Comparison of ENCODE assay signal across 16 cellular contexts in genomic region chr3:134355416-134355815, GRCh38. TPM values are rescaled to one million over a fixed set of nuclear protein-coding genes. Genes with fewer than 3 reads are reported as not detected.
DNase-seq lines count a peak whose midpoint lies in the region; ATAC-seq, FAIRE-seq and TF ChIP-seq lines count a peak whose summit lies in the region.
"Had no signal": no experiment of that assay in that cellular context is flagged by ENCODE, and none has a peak within 500 bp of the region (broad histone marks: within the 10 kb centered on the region; RNA-seq: fewer than 3 reads in every experiment).

No MANE protein-coding gene starts in this region.

- DNase-seq in D721Med (ENCODE audit: insufficient read length, low spot score) (peak; percentile 25), RWPE2 (ENCODE audit: low spot score) (peak; percentile 15), fibroblast of the aortic adventitia (ENCODE audit: low read depth) (peak; percentile 25), progenitor cell of endocrine pancreas (ENCODE audit: low spot score, unreplicated experiment) (no peak), NCI-H748 (lab: John Stamatoyannopoulos, UW; ENCODE audit: unreplicated experiment) (no peak)
- DNase-seq in activated naive CD4-positive, alpha-beta T cell treated with anti-CD3 and anti-CD28 coated beads, Interleukin-2, amount 50 U/mL, for 72 hours (ENCODE audit: low spot score in 2 of 2): no peak
- DNase-seq: activated naive CD8-positive, alpha-beta T cell treated with anti-CD3 and anti-CD28 coated beads for 36 hours; DMS 273 treated with DMSO at 0.1 percent for 48 hours; GOT3; PC-3; T-helper 1 cell had no signal

- H3K4me1 ChIP-seq in RWPE2 (ENCODE audit: insufficient read depth, poor library complexity, severe bottlenecking): peaks cover 63% of the 10 kb centered on the region

- peak overlapping the region; percentile 96 for H3K27ac ChIP-seq in RWPE2 (ENCODE audit: poor library complexity, severe bottlenecking)

- H3K36me3 Mint-ChIP-seq in progenitor cell of endocrine pancreas (ENCODE audit: insufficient read depth): peaks cover 32% of the 10 kb centered on the region
- H3K36me3 Mint-ChIP-seq in activated naive CD4-positive, alpha-beta T cell treated with anti-CD3 and anti-CD28 coated beads, Interleukin-2, amount 50 U/mL, for 72 hours: no peaks in the 10 kb centered on the region
- H3K36me3 Mint-ChIP-seq: activated naive CD8-positive, alpha-beta T cell treated with anti-CD3 and anti-CD28 coated beads for 36 hours had no signal

- peaks cover 62% of the 10 kb centered on the region for H3K36me3 ChIP-seq in RWPE2 (ENCODE audit: low read depth)

- H3K4me3 ChIP-seq in RWPE2 (ENCODE audit: severe bottlenecking) (no peak overlapping the region), fibroblast of the aortic adventitia (ENCODE audit: low read depth, low read length) (no peak overlapping the region)
- H3K4me3 ChIP-seq: prostate gland had no signal

- no peak overlapping the region for H3K4me3 Mint-ChIP-seq in progenitor cell of endocrine pancreas (ENCODE audit: low read depth)
- H3K4me3 Mint-ChIP-seq: activated naive CD8-positive, alpha-beta T cell treated with anti-CD3 and anti-CD28 coated beads for 36 hours had no signal

- H3K27me3 ChIP-seq in RWPE2 (ENCODE audit: insufficient read depth, poor library complexity, severe bottlenecking): no peaks in the 10 kb centered on the region

- H3K27me3 Mint-ChIP-seq in progenitor cell of endocrine pancreas: no peaks in the 10 kb centered on the region

- H3K9me3 Mint-ChIP-seq in progenitor cell of endocrine pancreas (ENCODE audit: low read depth): no peaks in the 10 kb centered on the region
- no peaks in the 10 kb centered on the region for H3K9me3 Mint-ChIP-seq in activated naive CD4-positive, alpha-beta T cell treated with anti-CD3 and anti-CD28 coated beads, Interleukin-2, amount 50 U/mL, for 72 hours
- H3K9me3 Mint-ChIP-seq: activated naive CD8-positive, alpha-beta T cell treated with anti-CD3 and anti-CD28 coated beads for 36 hours had no signal

- H3K4me1 Mint-ChIP-seq in progenitor cell of endocrine pancreas (ENCODE audit: low read depth): peaks cover 24% of the 10 kb centered on the region
- H3K4me1 Mint-ChIP-seq: activated naive CD8-positive, alpha-beta T cell treated with anti-CD3 and anti-CD28 coated beads for 36 hours had no signal

- no peaks in the 10 kb centered on the region for H3K9me3 ChIP-seq in RWPE2 (ENCODE audit: severe bottlenecking)
- H3K9me3 ChIP-seq: prostate gland had no signal

- no peak for TF ChIP-seq POLR2A in GM18505 (IDR thresholded peaks at IDR 0.05; ENCODE audit: borderline replicate concordance, extremely low read depth, insufficient read depth, insufficient read length)

- FAIRE-seq in D721Med (lab: Jason Lieb, UNC): no peak
- FAIRE-seq: endothelial cell of umbilical vein, HTR-8/SVneo had no signal

- H3K27ac Mint-ChIP-seq in progenitor cell of endocrine pancreas: peak overlapping the region; percentile 68
- no peak overlapping the region for H3K27ac Mint-ChIP-seq in activated naive CD4-positive, alpha-beta T cell treated with anti-CD3 and anti-CD28 coated beads, Interleukin-2, amount 50 U/mL, for 72 hours
- H3K27ac Mint-ChIP-seq: activated naive CD8-positive, alpha-beta T cell treated with anti-CD3 and anti-CD28 coated beads for 36 hours had no signal

- TF ChIP-seq CTCF in D721Med (IDR thresholded peaks at IDR 0.05; ENCODE audit: insufficient read depth, missing control alignments) (no peak), RWPE2 (IDR thresholded peaks at IDR 0.05; ENCODE audit: poor library complexity, severe bottlenecking) (no peak), fibroblast of the aortic adventitia (IDR thresholded peaks at IDR 0.05; ENCODE audit: insufficient read depth, low read length) (no peak), progenitor cell of endocrine pancreas (IDR thresholded peaks at IDR 0.05; ENCODE audit: unreplicated experiment) (no peak)

- ATAC-seq in RWPE2 (ENCODE audit: low read depth): no peak
- no peak for ATAC-seq in activated naive CD4-positive, alpha-beta T cell treated with anti-CD3 and anti-CD28 coated beads, Interleukin-2, amount 50 U/mL, for 72 hours
- no peak for ATAC-seq in GM18505 (IDR thresholded peaks at IDR 0.05; ENCODE audit: unreplicated experiment)
- no peak for ATAC-seq in HG03045 (IDR thresholded peaks at IDR 0.05; ENCODE audit: unreplicated experiment)
- ATAC-seq: PC-3 had no signal

RNA-seq across cellular contexts. Expression of gene AMOTL2, which starts 18.8 kb away (rescaled TPM):
- total RNA-seq in fibroblast of the aortic adventitia (ENCODE audit: low replicate concordance): 65.0 and 75.7 TPM in 2 replicates
- 93.2 and 94.4 TPM in 2 replicates for total RNA-seq in progenitor cell of endocrine pancreas
- under 1 TPM in 1 of 2 donors, not detected in 1; 0.64 TPM for total RNA-seq in activated naive CD4-positive, alpha-beta T cell treated with anti-CD3 and anti-CD28 coated beads, Interleukin-2, amount 50 U/mL, for 72 hours
- total RNA-seq: activated naive CD8-positive, alpha-beta T cell treated with anti-CD3 and anti-CD28 coated beads for 36 hours had no signal

Comparison
In these comparisons a context has a peak if more than half of its experiments do, and no peak if none do; other contexts are left out.
1. DNase-seq: peak in D721Med (single experiment), RWPE2 (single experiment) and fibroblast of the aortic adventitia (single experiment); none in progenitor cell of endocrine pancreas (single experiment), NCI-H748 (single experiment) and activated naive CD4-positive, alpha-beta T cell treated with anti-CD3 and anti-CD28 coated beads, Interleukin-2, amount 50 U/mL, for 72 hours (0 of 2).
2. RNA of gene AMOTL2, which starts 18.8 kb away (total RNA-seq): 93.2 to 94.4 TPM in progenitor cell of endocrine pancreas and 65.0 to 75.7 TPM in fibroblast of the aortic adventitia; 0.64 TPM in activated naive CD4-positive, alpha-beta T cell treated with anti-CD3 and anti-CD28 coated beads, Interleukin-2, amount 50 U/mL, for 72 hours; every median in the first group is over 10 times any median in the second.